Comparison of ENCODE assay signal across 17 cellular contexts in the genomic region with DNA sequence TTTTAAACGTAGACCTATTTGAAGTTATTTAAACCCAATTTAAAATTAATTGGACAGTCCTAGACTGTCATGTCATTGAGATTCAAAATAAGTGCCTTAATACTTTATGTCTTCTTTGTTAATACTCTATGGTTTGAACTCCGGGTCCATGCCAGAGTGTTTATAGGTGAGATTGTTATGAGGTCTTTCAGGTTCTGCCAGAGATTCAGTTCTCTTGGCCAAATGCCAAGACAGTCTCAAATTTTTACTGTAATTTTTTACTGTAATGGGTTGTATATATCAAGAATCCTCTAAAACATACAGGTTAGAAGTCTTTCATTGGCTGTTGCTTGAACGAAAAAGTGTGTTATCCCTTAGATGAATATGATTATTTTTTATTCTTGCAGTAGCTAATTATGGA. TPM values are rescaled to one million over a fixed set of nuclear protein-coding genes. Genes with fewer than 3 reads are reported as not detected.
DNase-seq lines count a peak whose midpoint lies in the region; ATAC-seq and TF ChIP-seq lines count a peak whose summit lies in the region.
"Had no signal": no experiment of that assay in that cellular context is flagged by ENCODE, and none has a peak within 500 bp of the region (broad histone marks: within the 10 kb centered on the region; RNA-seq: fewer than 3 reads in every experiment).

No MANE protein-coding gene starts in this region.

- intact Hi-C loops in Right ventricle myocardium inferior (cut with DNase I): no loop called here

- peak overlapping the region; percentile 87 for H3K27ac Mint-ChIP-seq in activated T-cell treated with anti-CD3 and anti-CD28 coated beads, Interleukin-2, amount 50 U/mL, for 72 hours
- peak overlapping the region; percentile 67 to 86 for H3K27ac Mint-ChIP-seq in natural killer cell treated with Interleukin-12 subunit alpha and Interleukin-12 subunit beta and Interleukin-15 and Interleukin-18, amount 100 ng/mL, for 72 hours

- peak overlapping the region; percentile 44 to 58 for H3K4me3 Mint-ChIP-seq in activated T-cell treated with anti-CD3 and anti-CD28 coated beads, Interleukin-2, amount 50 U/mL, for 72 hours
- no peak overlapping the region for H3K4me3 Mint-ChIP-seq in natural killer cell treated with Interleukin-12 subunit alpha and Interleukin-12 subunit beta and Interleukin-15 and Interleukin-18, amount 100 ng/mL, for 72 hours

- H3K4me2 ChIP-seq in KMS-11: peak overlapping the region; percentile 83

- peaks cover 74% of the 10 kb centered on the region for H3K4me1 ChIP-seq in KMS-11 (ENCODE audit: low read depth, poor library complexity, severe bottlenecking)

- H3K4me3 ChIP-seq in KMS-11 (IDR thresholded peaks at IDR 0.05; ENCODE audit: insufficient read depth, low read depth, low read length): no peak overlapping the region
- H3K4me3 ChIP-seq: lung, right atrium auricular region had no signal

- no peak for DNase-seq in activated T-cell treated with anti-CD3 and anti-CD28 coated beads, Interleukin-2, amount 50 U/mL, for 72 hours
- no peak for DNase-seq in activated T-cell treated with anti-CD3 and anti-CD28 coated beads, Interleukin-2, amount 50 U/mL, for 48 hours
- DNase-seq in natural killer cell treated with Interleukin-12 subunit alpha and Interleukin-12 subunit beta and Interleukin-15 and Interleukin-18, amount 100 ng/mL, for 72 hours (ENCODE audit: low spot score): no peak
- no peak for DNase-seq in Right ventricle myocardium inferior (ENCODE audit: missing footprints)
- no peak for DNase-seq in activated CD8-positive, alpha-beta memory T cell treated with anti-CD3 and anti-CD28 coated beads, Interleukin-2, amount 50 U/mL, for 48 hours
- DNase-seq: activated CD4-positive, CD25-positive, alpha-beta regulatory T cell treated with anti-CD3 and anti-CD28 coated beads, Interleukin-2, amount 50 U/mL, for 72 hours; activated T-cell treated with anti-CD3 and anti-CD28 coated beads for 4 hours; Kasumi-1; NCI-H1694 treated with DMSO at 0.1 percent for 48 hours; NCI-H774 had no signal

- TF ChIP-seq CTCF in KMS-11 (conservative IDR thresholded peaks at IDR 0.05; ENCODE audit: low read depth, low read length) (no peak), VCaP (conservative IDR thresholded peaks at IDR 0.05) (no peak)

- no peak overlapping the region for H2AFZ ChIP-seq in KMS-11 (ENCODE audit: low read depth)

- H3K4me1 Mint-ChIP-seq in activated T-cell treated with anti-CD3 and anti-CD28 coated beads, Interleukin-2, amount 50 U/mL, for 72 hours (ENCODE audit: low read depth): peaks cover 78% of the 10 kb centered on the region
- H3K4me1 Mint-ChIP-seq in natural killer cell treated with Interleukin-12 subunit alpha and Interleukin-12 subunit beta and Interleukin-15 and Interleukin-18, amount 100 ng/mL, for 72 hours (ENCODE audit: low read depth in 2 of 2): peaks cover 49 to 65% of the 10 kb centered on the region in 2 donors

- H3K36me3 Mint-ChIP-seq in activated T-cell treated with anti-CD3 and anti-CD28 coated beads, Interleukin-2, amount 50 U/mL, for 72 hours (ENCODE audit: insufficient read depth in 2 of 2): peaks cover 2 to 4% of the 10 kb centered on the region in 2 donors
- no peaks in the 10 kb centered on the region for H3K36me3 Mint-ChIP-seq in natural killer cell treated with Interleukin-12 subunit alpha and Interleukin-12 subunit beta and Interleukin-15 and Interleukin-18, amount 100 ng/mL, for 72 hours

- no peak for ATAC-seq in activated T-cell treated with anti-CD3 and anti-CD28 coated beads, Interleukin-2, amount 50 U/mL, for 72 hours (replicated peaks in 1 of 2)
- no peak for ATAC-seq in natural killer cell treated with Interleukin-12 subunit alpha and Interleukin-12 subunit beta and Interleukin-15 and Interleukin-18, amount 100 ng/mL, for 72 hours
- ATAC-seq in Right ventricle myocardium inferior: no peak
- no peak for ATAC-seq in GM18502 (IDR thresholded peaks at IDR 0.05; ENCODE audit: poor library complexity, unreplicated experiment)

- H3K79me2 ChIP-seq in KMS-11 (ENCODE audit: insufficient read depth, low read depth): peaks cover 80% of the 10 kb centered on the region

- no peaks in the 10 kb centered on the region for H4K20me1 ChIP-seq in KMS-11 (ENCODE audit: insufficient read depth)

- H3K9ac ChIP-seq in KMS-11: no peak overlapping the region

- H3K27ac ChIP-seq in KMS-11 (no peak overlapping the region), VCaP (peak overlapping the region; percentile 84; the same call in 1 of the 2 replicates)
- H3K27ac ChIP-seq: epithelial cell of prostate, HL-60, right atrium auricular region had no signal

- no peaks in the 10 kb centered on the region for H3K9me3 Mint-ChIP-seq in activated T-cell treated with anti-CD3 and anti-CD28 coated beads, Interleukin-2, amount 50 U/mL, for 72 hours
- no peaks in the 10 kb centered on the region for H3K9me3 Mint-ChIP-seq in natural killer cell treated with Interleukin-12 subunit alpha and Interleukin-12 subunit beta and Interleukin-15 and Interleukin-18, amount 100 ng/mL, for 72 hours

- no peaks in the 10 kb centered on the region for H3K36me3 ChIP-seq in KMS-11 (ENCODE audit: insufficient read depth)
- H3K36me3 ChIP-seq: right atrium auricular region had no signal

- H3K27me3 Mint-ChIP-seq in activated T-cell treated with anti-CD3 and anti-CD28 coated beads, Interleukin-2, amount 50 U/mL, for 72 hours (ENCODE audit: low read depth): no peaks in the 10 kb centered on the region
- no peaks in the 10 kb centered on the region for H3K27me3 Mint-ChIP-seq in natural killer cell treated with Interleukin-12 subunit alpha and Interleukin-12 subunit beta and Interleukin-15 and Interleukin-18, amount 100 ng/mL, for 72 hours

- no peaks in the 10 kb centered on the region for H3K27me3 ChIP-seq in KMS-11 (ENCODE audit: insufficient read depth, low read depth)
- H3K27me3 ChIP-seq: right atrium auricular region had no signal

RNA-seq across cellular contexts. Expression of a gene that starts 3.9 kb away (rescaled TPM):
- 100 to 1,000 TPM in 1 of 2 donors, 10 to 100 TPM in 1; 97.9 to 122 TPM for total RNA-seq in activated T-cell treated with anti-CD3 and anti-CD28 coated beads, Interleukin-2, amount 50 U/mL, for 72 hours
- 10 to 100 TPM; 44.0 to 81.5 TPM for total RNA-seq in natural killer cell treated with Interleukin-12 subunit alpha and Interleukin-12 subunit beta and Interleukin-15 and Interleukin-18, amount 100 ng/mL, for 72 hours
- total RNA-seq in Right ventricle myocardium inferior: 121 TPM
